Comparison of ENCODE assay signal across 27 cellular contexts in genomic region chr4:86367577-86367976, GRCh38. TPM values are rescaled to one million over a fixed set of nuclear protein-coding genes. Genes with fewer than 3 reads are reported as not detected.
DNase-seq lines count a peak whose midpoint lies in the region; TF ChIP-seq lines count a peak whose summit lies in the region.
"Had no signal": no experiment of that assay in that cellular context is flagged by ENCODE, and none has a peak within 500 bp of the region (broad histone marks: within the 10 kb centered on the region; RNA-seq: fewer than 3 reads in every experiment).

No MANE protein-coding gene starts in this region.

- H2BK15ac ChIP-seq in H9 (ENCODE audit: low read depth, low read length) = no peak overlapping the region

- no peak overlapping the region for H3K14ac ChIP-seq in H9 (ENCODE audit: insufficient read depth, low read length)

- H3K4me3 ChIP-seq in GM23248 (no peak overlapping the region), cardiac fibroblast (replicated peaks in 1 of 2; ENCODE audit: low read depth in 2 of 2, low read length in 2 of 2) (no peak overlapping the region), fibroblast of villous mesenchyme (ENCODE audit: low read depth, low read length) (no peak overlapping the region)
- no peak overlapping the region for H3K4me3 ChIP-seq in CD8-positive, alpha-beta memory T cell (ENCODE audit: low read length)
- H3K4me3 ChIP-seq: ovary, thyroid gland had no signal

- no peaks in the 10 kb centered on the region for H3K79me1 ChIP-seq in H9 (ENCODE audit: insufficient read depth, low read depth, low read length, poor library complexity, severe bottlenecking)

- TF ChIP-seq CTCF in cardiac fibroblast (IDR thresholded peaks at IDR 0.05; ENCODE audit: low read depth, low read length) = no peak
- TF ChIP-seq CTCF in fibroblast of villous mesenchyme (IDR thresholded peaks at IDR 0.05; ENCODE audit: insufficient read depth, low read depth, low read length) = no peak
- no peak for TF ChIP-seq CTCF in H9 (conservative IDR thresholded peaks at IDR 0.05)

- H3K79me2 ChIP-seq in GM23248 (ENCODE audit: insufficient read depth) = no peaks in the 10 kb centered on the region
- H3K79me2 ChIP-seq in H9 (ENCODE audit: insufficient read depth, low read length) = no peaks in the 10 kb centered on the region

- H2BK20ac ChIP-seq in H9 (ENCODE audit: low read depth, low read length, poor library complexity, severe bottlenecking) = no peak overlapping the region

- no peak overlapping the region for H2AK5ac ChIP-seq in H9 (ENCODE audit: insufficient read length, low read length)

- H3K9ac ChIP-seq in GM23248 = no peak overlapping the region
- H3K9ac ChIP-seq in H9 (ENCODE audit: extremely low read depth, insufficient read length, low read length) = no peak overlapping the region

- CTCF ChIA-PET in CD8-positive, alpha-beta memory T cell (lab: Charles Lee) = no interaction called here

- H2AFZ ChIP-seq in GM23248 = no peak overlapping the region
- no peak overlapping the region for H2AFZ ChIP-seq in H9 (ENCODE audit: low read length)

- no peaks in the 10 kb centered on the region for H3K9me3 ChIP-seq in GM23248 (ENCODE audit: low read depth)
- H3K9me3 ChIP-seq in H9 (ENCODE audit: control insufficient read depth, low read depth, low read length) = no peaks in the 10 kb centered on the region
- no peaks in the 10 kb centered on the region for H3K9me3 ChIP-seq in CD8-positive, alpha-beta memory T cell (ENCODE audit: low read length)
- H3K9me3 ChIP-seq: ovary, thyroid gland had no signal

- H3K27ac ChIP-seq in GM23248 (peak overlapping the region; percentile 5; the same call in 1 of the 2 replicates), H9 (ENCODE audit: insufficient read length, low read depth, low read length) (no peak overlapping the region)
- H3K27ac ChIP-seq in CD8-positive, alpha-beta memory T cell (ENCODE audit: low read depth, low read length) = no peak overlapping the region
- H3K27ac ChIP-seq: ovary, thyroid gland, VCaP had no signal

- H2BK5ac ChIP-seq in H9 (ENCODE audit: insufficient read length, low read length) = no peak overlapping the region

- no peaks in the 10 kb centered on the region for H4K20me1 ChIP-seq in GM23248 (ENCODE audit: insufficient read depth)
- no peaks in the 10 kb centered on the region for H4K20me1 ChIP-seq in H9 (ENCODE audit: control insufficient read depth, insufficient read depth, insufficient read length)

- H3K4me2 ChIP-seq in GM23248 (ENCODE audit: unreplicated experiment) = peak overlapping the region; percentile 39
- H3K4me2 ChIP-seq in H9 (ENCODE audit: insufficient read depth, insufficient read length, low read length) = no peak overlapping the region

- POLR2A ChIA-PET in CD8-positive, alpha-beta memory T cell (lab: Charles Lee) = no interaction called here

- in situ Hi-C loops in GM23248 (cut with MboI) = no loop called here

- no peak overlapping the region for H3K4ac ChIP-seq in H9 (ENCODE audit: low read depth, low read length)

- H3K9me3 Mint-ChIP-seq in H9 = peaks cover 13% of the 10 kb centered on the region in 2 experiments
- peaks cover 0 to 10% (median 2%) of the 10 kb centered on the region in 5 donors for H3K9me3 Mint-ChIP-seq in CD8-positive, alpha-beta memory T cell

- H3K27me3 Mint-ChIP-seq in H9 (ENCODE audit: low read depth) = no peaks in the 10 kb centered on the region
- H3K27me3 Mint-ChIP-seq in CD8-positive, alpha-beta memory T cell = no peaks in the 10 kb centered on the region

- WGBS in GM23248 (ENCODE audit: low coverage in 1 of 2, low lambda C conversion rate in 2 of 2, missing lambda C conversion rate in 2 of 2), 2 experiments = 4 to 5% methylated on average over 1 of the region's 1 CpG
- no CpG with 5 or more reads among the region's 1 CpG for WGBS in H9 (ENCODE audit: extremely low coverage, insufficient read length, low lambda C conversion rate)

- no peak overlapping the region for H3T11ph ChIP-seq in H9 (ENCODE audit: low read length)

- H3K4me1 Mint-ChIP-seq in H9 = peaks cover 11 to 14% of the 10 kb centered on the region in 2 experiments
- H3K4me1 Mint-ChIP-seq in CD8-positive, alpha-beta memory T cell = no peaks in the 10 kb centered on the region
- H3K4me1 Mint-ChIP-seq: nephron had no signal

- H3K27me3 ChIP-seq in GM23248 (replicated peaks; ENCODE audit: insufficient read depth) (no peaks in the 10 kb centered on the region), H9 (ENCODE audit: insufficient read depth, low read length) (no peaks in the 10 kb centered on the region)
- H3K27me3 ChIP-seq in CD8-positive, alpha-beta memory T cell (ENCODE audit: insufficient read depth, low read length, poor library complexity, severe bottlenecking) = no peaks in the 10 kb centered on the region
- H3K27me3 ChIP-seq: ovary, thyroid gland had no signal

- no peak overlapping the region for H3K4me3 Mint-ChIP-seq in H9
- no peak overlapping the region for H3K4me3 Mint-ChIP-seq in CD8-positive, alpha-beta memory T cell
- H3K4me3 Mint-ChIP-seq: activated T-cell treated with anti-CD3 and anti-CD28 coated beads, Interleukin-2, amount 50 U/mL, for 72 hours; CD8-positive, alpha-beta T cell; nephron; T-helper 2 cell treated with Interferon-gamma antibody and Interleukin-4, amounts not matched to agents 5 μg/mL and 100 μg/mL, for 36 hours had no signal

- DNase-seq in GM23248 (peak; percentile 58), cardiac fibroblast (ENCODE audit: low read depth in 2 of 2) (peak; percentile 57 to 87), fibroblast of villous mesenchyme (ENCODE audit: low read depth) (peak; percentile 82), H9 (no peak), NCI-H128 (lab: John Stamatoyannopoulos, UW; ENCODE audit: unreplicated experiment) (no peak), anterior cingulate cortex (lab: John Stamatoyannopoulos, UW) (no peak)
- DNase-seq in CD8-positive, alpha-beta memory T cell = no peak
- DNase-seq: activated CD4-positive, alpha-beta T cell treated with anti-CD3 and anti-CD28 coated beads for 48 hours; activated naive CD4-positive, alpha-beta T cell treated with Interleukin-2 at 50 U/mL for 16 hours; activated T-cell treated with anti-CD3 and anti-CD28 coated beads, Interleukin-2, amount 50 U/mL, for 72 hours; amniotic stem cell; CD8-positive, alpha-beta T cell; foreskin melanocyte; GF-D8; HCEC 1CT; hippocampal formation; Karpas-422; NCI-H1092; NCI-H2081; NCI-H345; NCI-H774; ovary; stimulated activated naive CD4-positive, alpha-beta T cell treated with Interleukin-2 at 50 U/mL for 16 hours; thyroid gland had no signal

- H3K9me2 ChIP-seq in GM23248 (ENCODE audit: insufficient read depth) = no peaks in the 10 kb centered on the region

- no peak overlapping the region for H3K56ac ChIP-seq in H9 (ENCODE audit: insufficient read length, low read depth, low read length)

- no peak overlapping the region for H3K18ac ChIP-seq in H9 (ENCODE audit: insufficient read length, low read depth, low read length)

- H3K36me3 ChIP-seq in GM23248 (ENCODE audit: low read depth) = no peaks in the 10 kb centered on the region
- no peaks in the 10 kb centered on the region for H3K36me3 ChIP-seq in CD8-positive, alpha-beta memory T cell (ENCODE audit: insufficient read depth, low read length)
- H3K36me3 ChIP-seq: ovary, thyroid gland had no signal

- no peak overlapping the region for H3K23ac ChIP-seq in H9 (ENCODE audit: insufficient read length, low read depth, low read length)

- H4K8ac ChIP-seq in H9 (replicated peaks; ENCODE audit: insufficient read length, low read depth, low read length) = no peak overlapping the region

- H3K27ac Mint-ChIP-seq in H9 = no peak overlapping the region
- no peak overlapping the region for H3K27ac Mint-ChIP-seq in CD8-positive, alpha-beta memory T cell
- H3K27ac Mint-ChIP-seq: activated T-cell treated with anti-CD3 and anti-CD28 coated beads, Interleukin-2, amount 50 U/mL, for 72 hours; CD8-positive, alpha-beta T cell; nephron; T-helper 2 cell treated with Interferon-gamma antibody and Interleukin-4, amounts not matched to agents 5 μg/mL and 100 μg/mL, for 36 hours had no signal

- no peaks in the 10 kb centered on the region for H3K23me2 ChIP-seq in H9 (ENCODE audit: insufficient read length, low read depth, low read length, poor library complexity, severe bottlenecking)

- H4K91ac ChIP-seq in H9 (ENCODE audit: insufficient read length, low read depth, low read length) = no peak overlapping the region

- H3K4me1 ChIP-seq in GM23248 (ENCODE audit: insufficient read depth) (peaks cover 11% of the 10 kb centered on the region), H9 (ENCODE audit: insufficient read depth, low read length) (no peaks in the 10 kb centered on the region)
- H3K4me1 ChIP-seq in CD8-positive, alpha-beta memory T cell (ENCODE audit: insufficient read depth, low read length) = no peaks in the 10 kb centered on the region

- no peak overlapping the region for H4K5ac ChIP-seq in H9 (ENCODE audit: insufficient read length, low read depth, low read length)

- no peak overlapping the region for H2BK12ac ChIP-seq in H9 (ENCODE audit: insufficient read length, low read depth, low read length)

- no peak overlapping the region for H2BK120ac ChIP-seq in H9 (ENCODE audit: low read depth, low read length, poor library complexity, severe bottlenecking)

- 0 out of 2 replicates have a peak, but pooled peaks cover 7% of the 10 kb centered on the region for H3F3A ChIP-seq in GM23248 (ENCODE audit: insufficient read depth)

- H3K36me3 Mint-ChIP-seq in H9 (ENCODE audit: insufficient read depth in 1 of 3, low read depth in 3 of 3) = peaks cover 8 to 18% (median 9%) of the 10 kb centered on the region in 3 experiments
- H3K36me3 Mint-ChIP-seq in CD8-positive, alpha-beta memory T cell = no peaks in the 10 kb centered on the region
- H3K36me3 Mint-ChIP-seq: CD8-positive, alpha-beta T cell had no signal

RNA-seq across cellular contexts. Expression of gene MAPK10, which starts 7.7 kb away (rescaled TPM):
- total RNA-seq in GM23248 (2014; rRNA removed; shearing (Covaris generic)) = 0.89 and 1.3 TPM in 2 replicates
- polyA plus RNA-seq in GM23248 (2016; fragmentation: Nextera tagmentation; extraction: Ambion mirVana) = 0.73 and 1.1 TPM in 2 replicates
- total RNA-seq in fibroblast of villous mesenchyme (4.8 and 12.1 TPM in 2 replicates), H9 (2021) (4.6 and 4.7 TPM in 2 replicates)
- total RNA-seq in CD8-positive, alpha-beta memory T cell = not detected
- not detected for polyA plus RNA-seq in CD8-positive, alpha-beta memory T cell
- total RNA-seq: CD8-positive, alpha-beta T cell had no signal

Comparison
In these comparisons a context has a peak if more than half of its experiments do, and no peak if none do; other contexts are left out.
1. DNase-seq: peak in GM23248 (single experiment), cardiac fibroblast (2 of 2) and fibroblast of villous mesenchyme (single experiment); none in H9 (single experiment), NCI-H128 (single experiment), anterior cingulate cortex (0 of 58) and CD8-positive, alpha-beta memory T cell (0 of 5).